In the genomic region with DNA sequence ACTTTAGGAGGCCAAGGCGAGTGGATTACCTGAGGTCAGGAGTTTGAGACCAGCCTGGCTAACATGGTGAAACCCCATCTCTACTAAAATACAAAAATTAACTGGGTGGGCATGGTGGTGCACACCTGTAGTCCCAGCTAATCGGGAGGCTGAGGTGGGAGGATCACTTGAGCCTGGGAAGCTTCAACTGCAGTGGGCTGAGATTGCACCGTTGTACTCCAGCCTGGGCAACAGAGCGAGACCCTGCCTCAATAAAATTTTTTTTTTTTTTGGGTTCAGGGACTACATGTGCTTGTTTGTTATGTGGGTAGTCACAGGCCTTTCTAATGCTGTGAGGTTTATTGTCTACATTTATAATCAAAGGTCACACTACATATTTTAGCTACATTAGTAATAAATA, we compare ENCODE assay signal across 8 cellular contexts. TPM values are rescaled to one million over a fixed set of nuclear protein-coding genes. Genes with fewer than 3 reads are reported as not detected.
DNase-seq lines count a peak whose midpoint lies in the region; ATAC-seq and TF ChIP-seq lines count a peak whose summit lies in the region.
"Not testable (repeated sequence)": the region's sequence is repeated elsewhere in the genome, so short reads cannot be mapped to it uniquely, and the experiment has no call there.
"Had no signal": no experiment of that assay in that cellular context is flagged by ENCODE, and none has a peak within 500 bp of the region (broad histone marks: within the 10 kb centered on the region; RNA-seq: fewer than 3 reads in every experiment).

No MANE protein-coding gene starts in this region.

- intact Hi-C loops in Calu3 (cut with micrococcal nuclease; ENCODE audit: unreplicated experiment); left ventricle myocardium inferior (cut with micrococcal nuclease): not testable (repeated sequence)
- intact Hi-C loops in heart left ventricle (cut with DNase I), result loop anchor here in 3 of 10 donors (1.0 to 10.0 kb wide), 3 partner anchors 12 to 85 kb away; no protein-coding TSS in a partner anchor

- H3K4me2 ChIP-seq in osteoblast (ENCODE audit: insufficient read depth, low read length), result not testable (repeated sequence)

- H3K4me3 Mint-ChIP-seq in Calu3 (ENCODE audit: low read depth, unreplicated experiment), result not testable (repeated sequence)

- TF ChIP-seq POLR2A in heart left ventricle (IDR thresholded peaks at IDR 0.05), result not testable (repeated sequence)

- H3K4me1 Mint-ChIP-seq in Calu3 (ENCODE audit: low read depth, unreplicated experiment), result peaks cover 12% of the 10 kb centered on the region

- H3K27me3 ChIP-seq in heart left ventricle; left ventricle myocardium inferior (ENCODE audit: low read depth); osteoblast (ENCODE audit: insufficient read depth, low read length): not testable (repeated sequence)

- not testable (repeated sequence) for DNase-seq in Calu3, heart left ventricle, left ventricle myocardium inferior
- DNase-seq in osteoblast (ENCODE audit: insufficient read length, low spot score, missing footprints), result peak; percentile 62

- H3K27ac Mint-ChIP-seq in Calu3 (ENCODE audit: unreplicated experiment), result not testable (repeated sequence)

- H3K4me1 ChIP-seq in heart left ventricle (peaks cover 0 to 21% (median 7%) of the 10 kb centered on the region in 12 donors), left ventricle myocardium inferior (peaks cover 49% of the 10 kb centered on the region)
- H3K4me1 ChIP-seq in osteoblast (ENCODE audit: insufficient read depth, low read length), result not testable (repeated sequence)

- 95 to 99% (median 96%) methylated on average over 4 of the region's 4 CpGs for WGBS in heart left ventricle, 4 donors

- CTCF ChIA-PET in Calu3 (lab: Charles Lee), result interaction anchor here (0.7 kb wide), 1 partner anchor 101 kb away, joined by 3 read pairs; no protein-coding TSS in a partner anchor

- ATAC-seq in heart left ventricle, result not testable (repeated sequence)

- H2AFZ ChIP-seq in osteoblast (ENCODE audit: low read length), result not testable (repeated sequence)

- H3K27me3 Mint-ChIP-seq in Calu3 (ENCODE audit: unreplicated experiment), result not testable (repeated sequence)

- TF ChIP-seq CTCF in Calu3 (IDR thresholded peaks at IDR 0.05; ENCODE audit: unreplicated experiment); VCaP (conservative IDR thresholded peaks at IDR 0.05); heart left ventricle (IDR thresholded peaks at IDR 0.05); left ventricle myocardium inferior (IDR thresholded peaks at IDR 0.05; ENCODE audit: borderline replicate concordance); osteoblast (IDR thresholded peaks at IDR 0.05; ENCODE audit: extremely low read depth, low read depth, low read length): not testable (repeated sequence)

- peaks cover 89% of the 10 kb centered on the region for H3K36me3 Mint-ChIP-seq in Calu3 (ENCODE audit: insufficient read depth, unreplicated experiment)

- 0 out of 2 replicates have a peak overlapping the region, but pooled peaks have one; percentile 88 for H3K27ac ChIP-seq in VCaP
- H3K27ac ChIP-seq in heart left ventricle, result peak overlapping the region in 8 of 12 donors; percentile 1 to 93 (median 82)
- peak overlapping the region; percentile 94 for H3K27ac ChIP-seq in left ventricle myocardium inferior (replicated peaks)
- not testable (repeated sequence) for H3K27ac ChIP-seq in osteoblast (ENCODE audit: low read depth, low read length)

- peaks cover 11% of the 10 kb centered on the region for H4K20me1 ChIP-seq in osteoblast (ENCODE audit: insufficient read depth, low read length)

- not testable (repeated sequence) for H3K9me3 Mint-ChIP-seq in Calu3 (ENCODE audit: low read depth, unreplicated experiment)

- not testable (repeated sequence) for H3K9me3 ChIP-seq in heart left ventricle; left ventricle myocardium inferior (replicated peaks); osteoblast (ENCODE audit: low read depth, low read length)

- peaks cover 4 to 100% (median 75%) of the 10 kb centered on the region in 9 donors for H3K36me3 ChIP-seq in heart left ventricle
- peaks cover 88% of the 10 kb centered on the region for H3K36me3 ChIP-seq in left ventricle myocardium inferior
- peaks cover 89% of the 10 kb centered on the region for H3K36me3 ChIP-seq in osteoblast (ENCODE audit: insufficient read depth, low read length)

- peaks cover 23% of the 10 kb centered on the region for H3K79me2 ChIP-seq in osteoblast (ENCODE audit: insufficient read depth, low read length)

- TSS peak; percentile 10 for BruUV-seq in Calu3 (replicated peaks; lab: Mats Ljungman, UMichigan)

- H3K4me3 ChIP-seq in heart left ventricle; left ventricle myocardium inferior; osteoblast (ENCODE audit: insufficient read depth, low read length): not testable (repeated sequence)

RNA-seq across cellular contexts. Expression of a gene that starts 19.0 kb away (rescaled TPM):
- 0.73 and 1.5 TPM in 2 replicates for total RNA-seq in Calu3 (2022)
- 10 to 100 TPM in 5 of 9 donors, 1 to 10 TPM in 4; 5.6 to 20.6 (median 10.7) TPM for total RNA-seq in heart left ventricle
- polyA plus RNA-seq in heart left ventricle, result 10 to 100 TPM in 1 of 2 donors, 1 to 10 TPM in 1; 3.9 to 31.2 TPM
- 10.3 TPM for total RNA-seq in left ventricle myocardium inferior
- total RNA-seq in osteoblast, result 1.1 and 1.2 TPM in 2 replicates
- total RNA-seq: A172, GM12878 had no signal
- polyA plus RNA-seq: A549 had no signal

RNA-seq across cellular contexts. Expression of a gene that starts 26.2 kb away (rescaled TPM):
- total RNA-seq in Calu3 (2022) (189 and 194 TPM in 2 replicates), heart left ventricle (10 to 100 TPM; 27.7 to 75.6 (median 35.0) TPM), left ventricle myocardium inferior (36.4 TPM), osteoblast (29.8 and 31.8 TPM in 2 replicates)
- 100 to 1,000 TPM in 1 of 2 donors, 10 to 100 TPM in 1; 23.7 to 125 TPM for polyA plus RNA-seq in heart left ventricle

RNA-seq across cellular contexts. Expression of a gene that starts 41.6 kb away (rescaled TPM):
- total RNA-seq in Calu3 (2022) (53.3 and 53.5 TPM in 2 replicates), heart left ventricle (10 to 100 TPM; 32.2 to 50.4 (median 37.1) TPM), left ventricle myocardium inferior (39.1 TPM), osteoblast (43.6 and 53.6 TPM in 2 replicates)
- 10 to 100 TPM; 29.7 to 48.7 TPM for polyA plus RNA-seq in heart left ventricle

RNA-seq across cellular contexts. Expression of a gene that starts 54.6 kb away (rescaled TPM):
- total RNA-seq in Calu3 (2022) (27.0 and 28.2 TPM in 2 replicates), heart left ventricle (10 to 100 TPM; 10.1 to 21.2 (median 14.6) TPM), left ventricle myocardium inferior (15.2 TPM), osteoblast (21.5 and 22.8 TPM in 2 replicates)
- polyA plus RNA-seq in heart left ventricle, result 10 to 100 TPM in 1 of 2 donors, 1 to 10 TPM in 1; 7.3 to 25.7 TPM
